Comparison of ENCODE assay signal across 29 cellular contexts in genomic region chr6:147503587-147503986, GRCh38. TPM values are rescaled to one million over a fixed set of nuclear protein-coding genes. Genes with fewer than 3 reads are reported as not detected.
"Had no signal": no experiment of that assay in that cellular context is flagged by ENCODE, and none has a peak within 500 bp of the region (broad histone marks: within the 10 kb centered on the region; RNA-seq: fewer than 3 reads in every experiment).

No MANE protein-coding gene starts in this region.

- H3K9me3 Mint-ChIP-seq: activated CD4-positive, alpha-beta T cell treated with anti-CD3 and anti-CD28 coated beads, Interleukin-2, amount 10 ng/mL, durations not matched to agents 7 days and 5 days; activated CD8-positive, alpha-beta T cell treated with anti-CD3 and anti-CD28 coated beads for 36 hours; activated T-cell treated with anti-CD3 and anti-CD28 coated beads, Interleukin-2, amount 50 U/mL, for 4 hours; central memory CD8-positive, alpha-beta T cell; dendritic cell treated with granulocyte-macrophage colony-stimulating factor and Interleukin-4, amounts not matched to agents 40 ng/mL and 50 ng/mL, for 4 days; T-helper 1 cell treated with Interleukin-12 subunit alpha and Interleukin-12 subunit beta and Interleukin-4 antibody, amounts not matched to agents 30 μg/mL and 1 μg/mL, for 36 hours had no signal

- FAIRE-seq: bronchial epithelial cell had no signal

- H3K4me3 Mint-ChIP-seq: activated CD4-positive, alpha-beta T cell treated with anti-CD3 and anti-CD28 coated beads, Interleukin-2, amount 10 ng/mL, durations not matched to agents 7 days and 5 days; activated CD8-positive, alpha-beta T cell treated with anti-CD3 and anti-CD28 coated beads for 36 hours; activated T-cell treated with anti-CD3 and anti-CD28 coated beads, Interleukin-2, amount 50 U/mL, for 4 hours; activated T-helper 17 cell treated with anti-CD3 and anti-CD28 coated beads, Interleukin-2, amount 50 U/mL, for 72 hours; central memory CD8-positive, alpha-beta T cell; dendritic cell treated with granulocyte-macrophage colony-stimulating factor and Interleukin-4, amounts not matched to agents 40 ng/mL and 50 ng/mL, for 4 days; mesothelial cell of epicardium; naive thymus-derived CD4-positive, alpha-beta T cell; T-helper 1 cell treated with Interleukin-12 subunit alpha and Interleukin-12 subunit beta and Interleukin-4 antibody, amounts not matched to agents 30 μg/mL and 1 μg/mL, for 36 hours had no signal

- H3K9me3 ChIP-seq: esophagus muscularis mucosa, heart left ventricle, ovary, right lobe of liver, testis, uterus had no signal

- H3K4me3 ChIP-seq: esophagus muscularis mucosa, heart left ventricle, ovary, right lobe of liver, testis, uterus had no signal

- H3K4me1 Mint-ChIP-seq: activated T-helper 17 cell treated with anti-CD3 and anti-CD28 coated beads, Interleukin-2, amount 50 U/mL, for 72 hours; central memory CD8-positive, alpha-beta T cell had no signal

- H3K4me1 ChIP-seq: foreskin keratinocyte, testis had no signal

- H3K27me3 ChIP-seq: foreskin keratinocyte, ovary, right lobe of liver, testis, uterus had no signal

- H3K36me3 ChIP-seq: esophagus muscularis mucosa, heart left ventricle, ovary, right lobe of liver, uterus, WERI-Rb-1 had no signal

- H3K36me3 Mint-ChIP-seq: activated naive CD4-positive, alpha-beta T cell treated with anti-CD3 and anti-CD28 coated beads, Interleukin-2, amount 50 U/mL, for 72 hours; mesothelial cell of epicardium; naive thymus-derived CD4-positive, alpha-beta T cell had no signal

- DNase-seq: activated CD4-positive, alpha-beta T cell treated with anti-CD3 and anti-CD28 coated beads, Interleukin-2, amount 10 ng/mL, durations not matched to agents 7 days and 5 days; activated CD4-positive, CD25-positive, alpha-beta regulatory T cell treated with anti-CD3 and anti-CD28 coated beads, Interleukin-2, amount 50 U/mL, for 72 hours; activated CD8-positive, alpha-beta T cell treated with anti-CD3 and anti-CD28 coated beads for 36 hours; activated T-cell treated with anti-CD3 and anti-CD28 coated beads, Interleukin-2, amount 50 U/mL, for 4 hours; anterior cingulate cortex; foreskin keratinocyte; heart left ventricle; hypothalamus; islet precursor cell; left cardiac atrium; naive thymus-derived CD4-positive, alpha-beta T cell; ovary; right lobe of liver; stimulated activated CD4-positive, alpha-beta T cell treated with anti-CD3 and anti-CD28 coated beads, Interleukin-2, amount 100 ng/mL, for 48 hours; stimulated activated naive CD4-positive, alpha-beta T cell treated with Interleukin-2 at 50 U/mL for 16 hours; T1000; testis; trophoblast cell; uterus; WERI-Rb-1 had no signal

- H3K27ac Mint-ChIP-seq: activated CD4-positive, alpha-beta T cell treated with anti-CD3 and anti-CD28 coated beads, Interleukin-2, amount 10 ng/mL, durations not matched to agents 7 days and 5 days; activated CD8-positive, alpha-beta T cell treated with anti-CD3 and anti-CD28 coated beads for 36 hours; activated naive CD4-positive, alpha-beta T cell treated with anti-CD3 and anti-CD28 coated beads, Interleukin-2, amount 50 U/mL, for 72 hours; activated T-helper 17 cell treated with anti-CD3 and anti-CD28 coated beads, Interleukin-2, amount 50 U/mL, for 72 hours; dendritic cell treated with granulocyte-macrophage colony-stimulating factor and Interleukin-4, amounts not matched to agents 40 ng/mL and 50 ng/mL, for 4 days; mesothelial cell of epicardium; naive thymus-derived CD4-positive, alpha-beta T cell; progenitor cell of endocrine pancreas; T-helper 1 cell treated with Interleukin-12 subunit alpha and Interleukin-12 subunit beta and Interleukin-4 antibody, amounts not matched to agents 30 μg/mL and 1 μg/mL, for 36 hours had no signal

- H3K27ac ChIP-seq: esophagus muscularis mucosa, foreskin keratinocyte, heart left ventricle, ovary, right lobe of liver, testis, uterus, WERI-Rb-1 had no signal

RNA-seq across cellular contexts. Expression of gene SAMD5, which starts 4.9 kb away (rescaled TPM):
- total RNA-seq: activated CD4-positive, alpha-beta T cell treated with anti-CD3 and anti-CD28 coated beads, Interleukin-2, amount 10 ng/mL, durations not matched to agents 7 days and 5 days; activated CD8-positive, alpha-beta T cell treated with anti-CD3 and anti-CD28 coated beads for 36 hours; activated naive CD4-positive, alpha-beta T cell treated with anti-CD3 and anti-CD28 coated beads, Interleukin-2, amount 50 U/mL, for 72 hours; activated T-cell treated with anti-CD3 and anti-CD28 coated beads, Interleukin-2, amount 50 U/mL, for 4 hours; activated T-helper 17 cell treated with anti-CD3 and anti-CD28 coated beads, Interleukin-2, amount 50 U/mL, for 72 hours; naive thymus-derived CD4-positive, alpha-beta T cell had no signal
- polyA plus RNA-seq: naive thymus-derived CD4-positive, alpha-beta T cell had no signal
